ENCODE assay signal across 8 cellular contexts in the genomic region with DNA sequence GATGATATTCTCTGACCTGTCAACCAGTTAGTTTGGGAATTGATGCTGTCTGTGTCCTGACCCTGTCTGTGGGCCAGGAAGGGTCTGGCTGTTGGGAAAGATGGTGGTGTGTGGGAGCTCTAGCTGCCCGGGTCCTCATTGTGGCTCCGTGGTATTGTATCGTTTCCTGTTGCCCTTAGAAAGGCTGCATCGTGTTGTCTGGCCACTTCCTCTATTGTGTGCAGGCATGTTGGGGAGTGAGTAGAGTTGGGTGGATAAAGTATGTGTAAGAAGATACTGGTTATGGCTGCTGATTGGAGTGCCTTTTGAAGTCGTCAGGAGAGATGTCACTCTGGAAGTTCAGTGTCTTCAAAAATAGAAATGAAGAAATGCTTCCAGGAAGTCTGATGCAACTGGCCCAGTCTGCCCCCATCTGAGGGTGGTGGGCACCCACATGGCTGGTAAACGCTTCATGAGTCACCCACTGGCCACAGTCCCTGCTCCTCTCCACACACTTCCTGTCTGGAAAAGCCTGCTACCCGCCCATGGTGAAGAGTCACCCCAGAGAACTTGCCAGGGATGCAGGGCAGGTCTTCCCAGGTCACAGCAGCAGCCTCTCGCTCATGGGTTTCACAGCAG. TPM values are rescaled to one million over a fixed set of nuclear protein-coding genes. Genes with fewer than 3 reads are reported as not detected.
DNase-seq lines count a peak whose midpoint lies in the region; ATAC-seq and TF ChIP-seq lines count a peak whose summit lies in the region.

No MANE protein-coding gene starts in this region.

- TF ChIP-seq CTCF in ascending aorta (IDR thresholded peaks at IDR 0.05) (no peak), endodermal cell (conservative IDR thresholded peaks at IDR 0.05) (no peak)

- ATAC-seq in HG02759 (IDR thresholded peaks at IDR 0.05; ENCODE audit: unreplicated experiment): peak; percentile 69

- no peak overlapping the region for H3K4me3 Mint-ChIP-seq in endodermal cell

- H3K36me3 Mint-ChIP-seq in endodermal cell (ENCODE audit: low read depth): no peaks in the 10 kb centered on the region

- H3K4me1 ChIP-seq in ascending aorta (peaks cover 5 to 16% of the 10 kb centered on the region in 2 donors), endodermal cell (ENCODE audit: control insufficient read depth, insufficient read depth, low read length) (no peaks in the 10 kb centered on the region)

- H3K36me3 ChIP-seq in ascending aorta (no peaks in the 10 kb centered on the region), endodermal cell (ENCODE audit: control insufficient read depth, insufficient read depth, low read length) (no peaks in the 10 kb centered on the region)

- no peaks in the 10 kb centered on the region for H3K27me3 Mint-ChIP-seq in endodermal cell (ENCODE audit: insufficient read depth)

- no peaks in the 10 kb centered on the region for H3K9me3 ChIP-seq in ascending aorta
- no peaks in the 10 kb centered on the region for H3K9me3 ChIP-seq in endodermal cell (ENCODE audit: control insufficient read depth, low read length)

- in situ Hi-C loops in Caki2 (cut with HindIII; ENCODE audit: low pct_unique_long_range_greater_than_20kb, low sequenced_read_pairs): no loop called here

- no peak overlapping the region for H3K4me3 ChIP-seq in ascending aorta
- no peak overlapping the region for H3K4me3 ChIP-seq in endodermal cell (ENCODE audit: low read length)

- H3K9ac ChIP-seq in endodermal cell (ENCODE audit: extremely low read depth, low read length, poor library complexity, severe bottlenecking): no peak overlapping the region

- no peaks in the 10 kb centered on the region for H3K27me3 ChIP-seq in ascending aorta
- H3K27me3 ChIP-seq in endodermal cell (ENCODE audit: control insufficient read depth, insufficient read depth, low read length, poor library complexity, severe bottlenecking): no peaks in the 10 kb centered on the region

- peak overlapping the region; percentile 45 to 68 for H3K27ac ChIP-seq in ascending aorta
- no peak overlapping the region for H3K27ac ChIP-seq in endodermal cell (ENCODE audit: low read depth, low read length)

- intact Hi-C loops in ascending aorta (cut with DNase I): no loop called here

- H3K4me1 Mint-ChIP-seq in endodermal cell: no peaks in the 10 kb centered on the region

- peak; percentile 16 for DNase-seq in Caki2 (ENCODE audit: low read depth)
- DNase-seq in SIG-M5 treated with dmso at 0.1 percent for 504 hours (lab: John Stamatoyannopoulos, UW; ENCODE audit: unreplicated experiment): peak; percentile 98
- DNase-seq in ascending aorta (ENCODE audit: low spot score in 2 of 2): peak; percentile 71 to 93
- peak; percentile 91 for DNase-seq in iris pigment epithelial cell (ENCODE audit: low read depth)
- DNase-seq in stimulated activated CD4-positive, alpha-beta T cell treated with anti-CD3 and anti-CD28 coated beads, Interleukin-1b, Interleukin-23, amount 100 ng/mL, for 48 hours: peak; percentile 47
- no peak for DNase-seq in endodermal cell
- no peak for DNase-seq in DMS114 treated with DMSO at 0.1 percent for 48 hours (lab: John Stamatoyannopoulos, UW; ENCODE audit: unreplicated experiment)

- 88 to 100% methylated on average over 1 to 8 of the region's 8 CpGs for WGBS in endodermal cell (ENCODE audit: insufficient coverage in 1 of 2, insufficient read length in 1 of 2), 2 experiments

- H3K9me3 Mint-ChIP-seq in endodermal cell: no peaks in the 10 kb centered on the region

- H3K27ac Mint-ChIP-seq in endodermal cell: no peak overlapping the region

RNA-seq across cellular contexts. Expression of a gene that starts 27.9 kb away (rescaled TPM):
- 2.8 TPM in 2 replicates for total RNA-seq in Caki2 (2014; rRNA removed; shearing (Covaris generic); ENCODE audit: low replicate concordance)
- total RNA-seq in ascending aorta (21.1 TPM), endodermal cell (10 to 100 TPM; 10.9 to 11.5 TPM)
- 15.1 TPM for polyA plus RNA-seq in endodermal cell (2013, experiment 1 of 2)
- polyA plus RNA-seq in endodermal cell (2013, experiment 2 of 2): 13.3 TPM

Comparison
In these comparisons a context has a peak if more than half of its experiments do, and no peak if none do; other contexts are left out.
1. DNase-seq: peak in Caki2 (single experiment), SIG-M5 treated with dmso at 0.1 percent for 504 hours (single experiment), ascending aorta (2 of 2), iris pigment epithelial cell (single experiment) and stimulated activated CD4-positive, alpha-beta T cell treated with anti-CD3 and anti-CD28 coated beads, Interleukin-1b, Interleukin-23, amount 100 ng/mL, for 48 hours (single experiment); none in endodermal cell (single experiment) and DMS114 treated with DMSO at 0.1 percent for 48 hours (single experiment).